Comparison of ENCODE assay signal across 10 cellular contexts in the genomic region with DNA sequence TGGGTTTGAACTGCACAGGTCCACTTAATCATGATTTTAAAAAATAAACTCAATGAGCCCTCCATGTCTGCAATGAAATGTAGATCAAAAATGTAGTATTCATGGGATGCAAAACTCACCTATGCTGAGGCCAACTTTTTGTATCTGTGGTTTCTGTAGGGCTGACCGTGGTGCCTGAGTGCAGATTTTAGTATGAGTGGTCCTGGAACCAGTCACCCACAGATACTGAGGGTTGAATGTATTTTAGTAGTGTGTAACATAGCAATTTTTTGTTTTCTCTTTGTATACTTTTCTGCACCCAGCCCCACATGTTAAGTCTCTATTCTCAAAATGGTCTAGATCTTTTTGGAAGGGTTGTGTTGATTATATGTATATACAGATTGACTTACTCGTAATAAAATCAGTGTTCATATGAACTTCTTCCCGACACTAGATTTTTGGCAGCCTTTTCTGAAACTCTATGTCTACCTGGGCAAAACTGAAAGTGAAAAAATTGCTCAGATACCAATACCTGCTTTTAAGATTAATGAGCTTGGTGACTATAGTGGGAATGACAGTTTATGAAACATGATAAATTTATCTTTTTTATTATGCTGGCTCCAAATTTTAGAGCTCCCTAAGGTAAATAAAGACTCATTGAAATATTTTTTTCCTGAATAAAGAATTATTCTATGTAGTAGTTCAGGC. TPM values are rescaled to one million over a fixed set of nuclear protein-coding genes. Genes with fewer than 3 reads are reported as not detected.
DNase-seq lines count a peak whose midpoint lies in the region; ATAC-seq and TF ChIP-seq lines count a peak whose summit lies in the region.
"Had no signal": no experiment of that assay in that cellular context is flagged by ENCODE, and none has a peak within 500 bp of the region (broad histone marks: within the 10 kb centered on the region; RNA-seq: fewer than 3 reads in every experiment).

No MANE protein-coding gene starts in this region.

- intact Hi-C loops in right lobe of liver (cut with DNase I) = no loop called here

- H3K27me3 ChIP-seq in right lobe of liver = no peaks in the 10 kb centered on the region
- H3K27me3 ChIP-seq: Peyer's patch had no signal

- ATAC-seq in GM19023 (IDR thresholded peaks at IDR 0.05; ENCODE audit: unreplicated experiment) (peak; percentile 75), GM21723 (IDR thresholded peaks at IDR 0.05; ENCODE audit: unreplicated experiment) (peak; percentile 75), HG03442 (IDR thresholded peaks at IDR 0.05; ENCODE audit: unreplicated experiment) (peak; percentile 75), right lobe of liver (peak; percentile 66 to 90 (median 80))

- H3K36me3 ChIP-seq in right lobe of liver = no peaks in the 10 kb centered on the region

- H3K27ac ChIP-seq in right lobe of liver = peak overlapping the region in 2 of 3 donors; percentile 11 to 87
- H3K27ac ChIP-seq: coronary artery, Peyer's patch had no signal

- no peak for TF ChIP-seq POLR2A in right lobe of liver (IDR thresholded peaks at IDR 0.05)

- no peak for TF ChIP-seq CTCF in right lobe of liver (IDR thresholded peaks at IDR 0.05)

- 40% methylated on average over 3 of the region's 3 CpGs for WGBS in right lobe of liver (ENCODE audit: insufficient coverage, low coverage, low lambda C conversion rate, missing lambda C conversion rate)

- DNase-seq in right lobe of liver (no peak), NCI-H82 treated with DMSO at 0.1 percent for 48 hours (lab: John Stamatoyannopoulos, UW; ENCODE audit: unreplicated experiment) (no peak), ecto neural progenitor cell (ENCODE audit: low spot score) (no peak), H4 (ENCODE audit: low spot score) (no peak), NCI-H2171 treated with DMSO at 0.1 percent for 48 hours (lab: John Stamatoyannopoulos, UW) (no peak)
- DNase-seq: Peyer's patch had no signal

- H3K9me3 ChIP-seq in right lobe of liver = no peaks in the 10 kb centered on the region
- H3K9me3 ChIP-seq: Peyer's patch had no signal

- H3K4me3 ChIP-seq in right lobe of liver = peak overlapping the region in 1 of 3 donors; percentile 9
- H3K4me3 ChIP-seq: coronary artery, Peyer's patch had no signal

- H3K4me1 ChIP-seq in right lobe of liver = peaks cover 0 to 4% (median 0%) of the 10 kb centered on the region in 4 donors

RNA-seq across cellular contexts. Expression of a gene that starts 51.6 kb away (rescaled TPM):
- total RNA-seq in right lobe of liver = 1 to 10 TPM; 4.1 to 9.4 (median 6.9) TPM
- 22.9 and 23.0 TPM in 2 replicates for total RNA-seq in H4 (2014; rRNA removed; shearing (Covaris generic))
